Comparison of ENCODE assay signal across 23 cellular contexts in genomic region chr1:203180611-203181330, GRCh38. TPM values are rescaled to one million over a fixed set of nuclear protein-coding genes. Genes with fewer than 3 reads are reported as not detected.
"Had no signal": no experiment of that assay in that cellular context is flagged by ENCODE, and none has a peak within 500 bp of the region (broad histone marks: within the 10 kb centered on the region; RNA-seq: fewer than 3 reads in every experiment).

No MANE protein-coding gene starts in this region.

- H3K27me3 ChIP-seq: adrenal gland, gastroesophageal sphincter, pancreas, thyroid gland had no signal

- ATAC-seq: activated naive CD4-positive, alpha-beta T cell treated with anti-CD3 and anti-CD28 coated beads, Interleukin-2, amount 50 U/mL, for 72 hours; activated T-cell treated with anti-CD3 and anti-CD28 coated beads, Interleukin-2, amount 50 U/mL, for 72 hours; esophagus mucosa; gastroesophageal sphincter; heart right ventricle; pancreas had no signal

- H3K9me3 Mint-ChIP-seq: activated naive CD4-positive, alpha-beta T cell treated with anti-CD3 and anti-CD28 coated beads, Interleukin-2, amount 50 U/mL, for 72 hours; activated T-cell treated with anti-CD3 and anti-CD28 coated beads, Interleukin-2, amount 50 U/mL, for 72 hours; dendritic cell treated with granulocyte-macrophage colony-stimulating factor and Interleukin-4, amounts not matched to agents 40 ng/mL and 50 ng/mL, for 4 days; T-helper 1 cell treated with Interleukin-12 subunit alpha and Interleukin-12 subunit beta and Interleukin-4 antibody, amounts not matched to agents 30 μg/mL and 1 μg/mL, for 36 hours had no signal

- H3K36me3 ChIP-seq: adrenal gland, gastroesophageal sphincter, heart right ventricle, left ventricle myocardium inferior, pancreas, sigmoid colon, thyroid gland had no signal

- H3K36me3 Mint-ChIP-seq: activated naive CD4-positive, alpha-beta T cell treated with anti-CD3 and anti-CD28 coated beads, Interleukin-2, amount 50 U/mL, for 72 hours had no signal

- FAIRE-seq: bronchial epithelial cell, pancreas had no signal

- DNase-seq: activated CD4-positive, CD25-positive, alpha-beta regulatory T cell treated with anti-CD3 and anti-CD28 coated beads, Interleukin-2, amount 50 U/mL, for 72 hours; activated CD8-positive, alpha-beta memory T cell treated with anti-CD3 and anti-CD28 coated beads for 24 hours; activated gamma-delta T cell treated with Interleukin-2 at 50 U/mL for 16 hours; activated T-cell treated with anti-CD3 and anti-CD28 coated beads, Interleukin-2, amount 50 U/mL, for 72 hours; adrenal gland; effector CD8-positive, alpha-beta T cell; heart right ventricle; left ventricle myocardium inferior; pancreas; sigmoid colon; stimulated activated naive CD4-positive, alpha-beta T cell; thyroid gland had no signal

- H3K27ac ChIP-seq: adrenal gland, gastroesophageal sphincter, heart right ventricle, left ventricle myocardium inferior, pancreas, sigmoid colon, thyroid gland had no signal

- H3K4me1 ChIP-seq: gastroesophageal sphincter, left ventricle myocardium inferior, pancreas, sigmoid colon, thyroid gland had no signal

- H3K27ac Mint-ChIP-seq: activated naive CD4-positive, alpha-beta T cell treated with anti-CD3 and anti-CD28 coated beads, Interleukin-2, amount 50 U/mL, for 72 hours; activated T-cell treated with anti-CD3 and anti-CD28 coated beads, Interleukin-2, amount 50 U/mL, for 72 hours; dendritic cell treated with granulocyte-macrophage colony-stimulating factor and Interleukin-4, amounts not matched to agents 40 ng/mL and 50 ng/mL, for 4 days; T-helper 1 cell treated with Interleukin-12 subunit alpha and Interleukin-12 subunit beta and Interleukin-4 antibody, amounts not matched to agents 30 μg/mL and 1 μg/mL, for 36 hours had no signal

- H3K9me3 ChIP-seq: adrenal gland, gastroesophageal sphincter, heart right ventricle, left ventricle myocardium inferior, pancreas, sigmoid colon, thyroid gland had no signal

- H3K4me3 ChIP-seq: adrenal gland, gastroesophageal sphincter, heart right ventricle, left ventricle myocardium inferior, pancreas, sigmoid colon, thyroid gland had no signal

- H3K4me3 Mint-ChIP-seq: activated T-cell treated with anti-CD3 and anti-CD28 coated beads, Interleukin-2, amount 50 U/mL, for 72 hours; dendritic cell treated with granulocyte-macrophage colony-stimulating factor and Interleukin-4, amounts not matched to agents 40 ng/mL and 50 ng/mL, for 4 days; T-helper 1 cell treated with Interleukin-12 subunit alpha and Interleukin-12 subunit beta and Interleukin-4 antibody, amounts not matched to agents 30 μg/mL and 1 μg/mL, for 36 hours had no signal

RNA-seq across cellular contexts. Expression of gene MYBPH, which starts 5.1 kb away (rescaled TPM):
- total RNA-seq: activated naive CD4-positive, alpha-beta T cell treated with anti-CD3 and anti-CD28 coated beads, Interleukin-2, amount 50 U/mL, for 72 hours; activated T-cell treated with anti-CD3 and anti-CD28 coated beads, Interleukin-2, amount 50 U/mL, for 72 hours; adrenal gland; bronchial epithelial cell; chondrocyte; esophagus mucosa; gastroesophageal sphincter; heart right ventricle; kidney epithelial cell; left ventricle myocardium inferior; pancreas; sigmoid colon; subcutaneous adipose tissue had no signal
- polyA plus RNA-seq: heart right ventricle, neural cell, pancreas, sigmoid colon, urinary bladder had no signal

RNA-seq across cellular contexts. Expression of gene CHI3L1, which starts 5.7 kb away (rescaled TPM):
- total RNA-seq: activated T-cell treated with anti-CD3 and anti-CD28 coated beads, Interleukin-2, amount 50 U/mL, for 72 hours; chondrocyte; left ventricle myocardium inferior had no signal
- polyA plus RNA-seq: neural cell had no signal

RNA-seq across cellular contexts. Expression of gene CHIT1, which starts 48.7 kb away (rescaled TPM):
- total RNA-seq: chondrocyte, kidney epithelial cell, left ventricle myocardium inferior, sigmoid colon had no signal
- polyA plus RNA-seq: heart right ventricle, neural cell, urinary bladder had no signal

RNA-seq across cellular contexts. Expression of gene ADORA1, which starts 53.2 kb away (rescaled TPM):
- total RNA-seq: activated naive CD4-positive, alpha-beta T cell treated with anti-CD3 and anti-CD28 coated beads, Interleukin-2, amount 50 U/mL, for 72 hours; activated T-cell treated with anti-CD3 and anti-CD28 coated beads, Interleukin-2, amount 50 U/mL, for 72 hours had no signal
